Comparison of ENCODE assay signal across 34 cellular contexts in the genomic region with DNA sequence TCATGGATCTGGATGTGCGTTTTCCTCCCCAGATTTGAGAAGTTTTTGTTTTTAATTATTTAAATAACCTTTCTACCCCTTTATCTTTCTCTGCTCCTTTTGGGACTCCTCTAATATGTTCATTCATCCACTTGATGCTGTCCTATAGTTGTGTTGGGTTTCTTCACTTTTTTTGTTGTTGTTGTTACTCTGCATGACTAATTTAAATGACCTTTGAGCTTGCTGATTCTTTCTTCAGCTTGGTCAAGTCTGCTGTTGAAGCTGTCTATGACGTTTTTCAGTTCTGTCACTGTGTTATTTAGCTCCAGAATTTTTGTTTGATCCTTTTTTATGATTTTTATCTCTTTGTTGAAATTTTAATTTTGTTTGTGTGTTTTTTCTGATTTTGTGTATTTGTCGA.
"Had no signal": no experiment of that assay in that cellular context is flagged by ENCODE, and none has a peak within 500 bp of the region (broad histone marks: within the 10 kb centered on the region; RNA-seq: fewer than 3 reads in every experiment).

No MANE protein-coding gene starts in this region.

- H3K27me3 ChIP-seq: MG63 had no signal

- H3K36me3 ChIP-seq: MG63 had no signal

- DNase-seq: Karpas-422, Kasumi-1, MG63, MM.1S, MV-4-11, NCI-H1048, NCI-H1092, NCI-H1092 treated with DMSO at 0.1 percent for 48 hours, NCI-H1105, NCI-H1105 treated with DMSO at 0.1 percent for 48 hours, NCI-H1417, NCI-H1417 treated with DMSO at 0.1 percent for 48 hours, NCI-H1436, NCI-H1436 treated with DMSO at 0.1 percent for 48 hours, NCI-H146, NCI-H1694, NCI-H1694 treated with DMSO at 0.1 percent for 48 hours, NCI-H187, NCI-H187 treated with DMSO at 0.1 percent for 48 hours, NCI-H1930, NCI-H2029, NCI-H2029 treated with DMSO at 0.1 percent for 48 hours, NCI-H2081, NCI-H2081 treated with DMSO at 0.1 percent for 48 hours, NCI-H2107, NCI-H2171, NCI-H2171 treated with DMSO at 0.1 percent for 48 hours, NCI-H2227 treated with DMSO at 0.1 percent for 48 hours, NCI-H226, NCI-H345, NCI-H446, NCI-H446 treated with DMSO at 0.1 percent for 48 hours, NCI-H510A, NCI-H510A treated with DMSO at 0.1 percent for 48 hours had no signal

- H3K4me3 ChIP-seq: MG63 had no signal
